12 cellular contexts compared by ENCODE assay signal in genomic region chr11:128904303-128904871, GRCh38. TPM values are rescaled to one million over a fixed set of nuclear protein-coding genes. Genes with fewer than 3 reads are reported as not detected.
DNase-seq lines count a peak whose midpoint lies in the region; ATAC-seq and TF ChIP-seq lines count a peak whose summit lies in the region.
"Had no signal": no experiment of that assay in that cellular context is flagged by ENCODE, and none has a peak within 500 bp of the region (broad histone marks: within the 10 kb centered on the region; RNA-seq: fewer than 3 reads in every experiment).

No MANE protein-coding gene starts in this region.

- DNase-seq in Caco-2 (no peak), osteocyte (ENCODE audit: extremely low spot score, unreplicated experiment) (no peak), NCI-H1436 treated with DMSO at 0.1 percent for 48 hours (lab: John Stamatoyannopoulos, UW) (no peak), GDM1 (lab: John Stamatoyannopoulos, UW) (no peak), DMS153 treated with DMSO at 0.1 percent for 48 hours (lab: John Stamatoyannopoulos, UW; ENCODE audit: unreplicated experiment) (no peak)
- DNase-seq: NCI-H1694 treated with DMSO at 0.1 percent for 48 hours, SHP77 had no signal

- H3K4me3 Mint-ChIP-seq in Caco-2 (ENCODE audit: unreplicated experiment) = peak overlapping the region; percentile 70
- H3K4me3 Mint-ChIP-seq in dendritic cell treated with granulocyte-macrophage colony-stimulating factor and Interleukin-4, amounts not matched to agents 40 ng/mL and 50 ng/mL, for 4 days = peak overlapping the region; percentile 80
- peak overlapping the region; percentile 18 for H3K4me3 Mint-ChIP-seq in osteocyte (ENCODE audit: unreplicated experiment)

- no peak overlapping the region for H3K4me3 ChIP-seq in Caco-2 (ENCODE audit: low read depth, low read length)
- no peak overlapping the region for H3K4me3 ChIP-seq in KMS-11 (IDR thresholded peaks at IDR 0.05; ENCODE audit: insufficient read depth, low read depth, low read length)

- H3K27ac Mint-ChIP-seq in Caco-2 (ENCODE audit: unreplicated experiment) (no peak overlapping the region), osteocyte (ENCODE audit: unreplicated experiment) (no peak overlapping the region)
- H3K27ac Mint-ChIP-seq in dendritic cell treated with granulocyte-macrophage colony-stimulating factor and Interleukin-4, amounts not matched to agents 40 ng/mL and 50 ng/mL, for 4 days = peak overlapping the region; percentile 87

- peak overlapping the region; percentile 66 for H2AFZ ChIP-seq in KMS-11 (ENCODE audit: low read depth)

- H3K4me1 ChIP-seq in Caco-2 (peaks cover 6% of the 10 kb centered on the region), KMS-11 (ENCODE audit: low read depth, poor library complexity, severe bottlenecking) (peaks cover 5% of the 10 kb centered on the region)

- ATAC-seq in GM21381 (IDR thresholded peaks at IDR 0.05; ENCODE audit: unreplicated experiment) = no peak

- no peaks in the 10 kb centered on the region for H3K36me3 ChIP-seq in Caco-2 (ENCODE audit: control insufficient read depth, insufficient read depth, low read length)
- no peaks in the 10 kb centered on the region for H3K36me3 ChIP-seq in KMS-11 (ENCODE audit: insufficient read depth)

- intact Hi-C loops in Caco-2 (cut with micrococcal nuclease; ENCODE audit: unreplicated experiment) = no loop called here
- intact Hi-C loops in dendritic cell treated with granulocyte-macrophage colony-stimulating factor and Interleukin-4, amounts not matched to agents 40 ng/mL and 50 ng/mL, for 4 days (cut with micrococcal nuclease) = no loop called here

- H3K9me3 ChIP-seq in Caco-2 = no peaks in the 10 kb centered on the region

- no peaks in the 10 kb centered on the region for H3K36me3 Mint-ChIP-seq in Caco-2 (ENCODE audit: insufficient read depth, unreplicated experiment)
- peaks cover 26% of the 10 kb centered on the region for H3K36me3 Mint-ChIP-seq in dendritic cell treated with granulocyte-macrophage colony-stimulating factor and Interleukin-4, amounts not matched to agents 40 ng/mL and 50 ng/mL, for 4 days (ENCODE audit: low read depth)
- no peaks in the 10 kb centered on the region for H3K36me3 Mint-ChIP-seq in osteocyte (ENCODE audit: unreplicated experiment)

- H3K4me1 Mint-ChIP-seq in Caco-2 (ENCODE audit: low read depth, unreplicated experiment) (peaks cover 6% of the 10 kb centered on the region), osteocyte (ENCODE audit: unreplicated experiment) (peaks cover 24% of the 10 kb centered on the region)
- H3K4me1 Mint-ChIP-seq in dendritic cell treated with granulocyte-macrophage colony-stimulating factor and Interleukin-4, amounts not matched to agents 40 ng/mL and 50 ng/mL, for 4 days (ENCODE audit: low read depth) = peaks cover 56% of the 10 kb centered on the region

- no peak overlapping the region; the same call in 1 of the 2 replicates for H3K9ac ChIP-seq in KMS-11

- CTCF ChIA-PET in Caco-2 (lab: Charles Lee) = interaction anchor here (0.6 to 5.7 kb wide), 5 partner anchors 12 to 174 kb away, joined by 3 to 30 read pairs (median 3); no protein-coding TSS in a partner anchor

- H3K27me3 Mint-ChIP-seq in Caco-2 (ENCODE audit: insufficient read depth, unreplicated experiment) (peaks cover 7% of the 10 kb centered on the region), osteocyte (ENCODE audit: unreplicated experiment) (peaks cover 18% of the 10 kb centered on the region)
- H3K27me3 Mint-ChIP-seq in dendritic cell treated with granulocyte-macrophage colony-stimulating factor and Interleukin-4, amounts not matched to agents 40 ng/mL and 50 ng/mL, for 4 days = peaks cover 13% of the 10 kb centered on the region

- H4K20me1 ChIP-seq in KMS-11 (ENCODE audit: insufficient read depth) = no peaks in the 10 kb centered on the region

- no peaks in the 10 kb centered on the region for H3K9me3 Mint-ChIP-seq in Caco-2 (ENCODE audit: unreplicated experiment)
- H3K9me3 Mint-ChIP-seq in dendritic cell treated with granulocyte-macrophage colony-stimulating factor and Interleukin-4, amounts not matched to agents 40 ng/mL and 50 ng/mL, for 4 days = no peaks in the 10 kb centered on the region
- H3K9me3 Mint-ChIP-seq in osteocyte (ENCODE audit: unreplicated experiment) = no peaks in the 10 kb centered on the region

- POLR2A ChIA-PET in Caco-2 (lab: Charles Lee) = no interaction called here

- H3K27ac ChIP-seq in KMS-11 = no peak overlapping the region

- no peaks in the 10 kb centered on the region; the same call in 1 of the 2 replicates for H3K27me3 ChIP-seq in Caco-2 (replicated peaks; ENCODE audit: control insufficient read depth, insufficient read depth, low read length)
- H3K27me3 ChIP-seq in KMS-11 (ENCODE audit: insufficient read depth, low read depth) = no peaks in the 10 kb centered on the region

- TF ChIP-seq CTCF in Caco-2 (IDR thresholded peaks at IDR 0.05; ENCODE audit: insufficient read depth in 1 of 2, low read depth in 1 of 2, low read length in 1 of 2, severe bottlenecking in 1 of 2, unreplicated experiment in 1 of 2) = no peak
- TF ChIP-seq CTCF in KMS-11 (conservative IDR thresholded peaks at IDR 0.05; ENCODE audit: low read depth, low read length) = no peak
- no peak for TF ChIP-seq CTCF in osteocyte (IDR thresholded peaks at IDR 0.05)

- BruUV-seq in Caco-2 (replicated peaks; lab: Mats Ljungman, UMichigan) = no TSS peak

- no peaks in the 10 kb centered on the region for H3K79me2 ChIP-seq in KMS-11 (ENCODE audit: insufficient read depth, low read depth)

- H3K4me2 ChIP-seq in KMS-11 = peak overlapping the region; percentile 54; the same call in 1 of the 2 replicates

RNA-seq across cellular contexts. Expression of gene KCNJ5, which starts 13.2 kb away (rescaled TPM):
- total RNA-seq in Caco-2 (2022) = not detected in 2 replicates
- total RNA-seq in osteocyte = not detected in 2 replicates
- total RNA-seq: lung microvascular endothelial cell had no signal

RNA-seq across cellular contexts. Expression of gene KCNJ1, which starts 37.3 kb away (rescaled TPM):
- not detected in 2 replicates for total RNA-seq in Caco-2 (2022)
- not detected in 2 replicates for total RNA-seq in osteocyte
- total RNA-seq: endothelial cell of umbilical vein had no signal

RNA-seq across cellular contexts. Expression of gene TP53AIP1, which starts 38.3 kb away (rescaled TPM):
- total RNA-seq in Caco-2 (2022) (0.11 TPM in 1 of 2 replicates, not detected in the other), osteocyte (not detected in 2 replicates)
- total RNA-seq: endothelial cell of umbilical vein, lung microvascular endothelial cell had no signal

Comparison
In these comparisons a context has a peak if more than half of its experiments do, and no peak if none do; other contexts are left out.
1. H3K4me3 Mint-ChIP-seq: peak in every context shown above with its lines; median percentile 80 in dendritic cell treated with granulocyte-macrophage colony-stimulating factor and Interleukin-4, amounts not matched to agents 40 ng/mL and 50 ng/mL, for 4 days; 70 in Caco-2; 18 in osteocyte.